ENCODE assay signal across 12 cellular contexts in the genomic region with DNA sequence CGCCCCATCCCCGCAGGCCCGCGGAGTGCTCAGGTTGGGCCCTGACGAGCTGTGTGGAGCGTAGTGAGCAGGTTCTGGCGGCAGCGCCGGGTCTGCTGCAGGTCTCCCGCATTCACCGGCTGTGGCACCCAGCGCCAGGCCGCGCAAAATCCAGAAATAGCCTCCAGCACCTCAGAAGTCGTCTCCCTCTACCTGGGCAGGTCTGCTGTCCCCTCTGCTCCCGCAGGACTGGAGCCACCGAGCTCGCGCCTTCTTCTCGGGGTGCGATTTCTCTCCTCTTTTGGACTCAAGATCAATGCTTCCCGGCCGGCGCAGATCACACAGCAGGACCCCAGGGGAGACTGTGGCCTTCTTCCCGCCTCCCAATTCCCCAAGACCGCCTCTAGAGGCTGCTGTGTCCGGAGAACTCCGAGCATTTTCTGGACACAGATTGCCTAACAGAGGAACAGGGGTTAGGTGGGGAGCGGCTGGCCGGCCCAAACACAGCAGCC. TPM values are rescaled to one million over a fixed set of nuclear protein-coding genes. Genes with fewer than 3 reads are reported as not detected.
DNase-seq lines count a peak whose midpoint lies in the region; FAIRE-seq and TF ChIP-seq lines count a peak whose summit lies in the region.
"Had no signal": no experiment of that assay in that cellular context is flagged by ENCODE, and none has a peak within 500 bp of the region (broad histone marks: within the 10 kb centered on the region; RNA-seq: fewer than 3 reads in every experiment).

No MANE protein-coding gene starts in this region.

- BruUV-seq in endothelial cell of umbilical vein (replicated peaks; lab: Mats Ljungman, UMichigan): no TSS peak

- dilution Hi-C loops in endothelial cell of umbilical vein (cut with MboI; ENCODE audit: extremely low pct_ligation_motif_present, low sequenced_read_pairs): no loop called here

- H3K9me3 ChIP-seq in endothelial cell of umbilical vein (replicated peaks; ENCODE audit: control insufficient read depth, insufficient read depth, low read length) (no peaks in the 10 kb centered on the region), MM.1S (replicated peaks; ENCODE audit: insufficient read depth, low read length) (no peaks in the 10 kb centered on the region)

- H3K9ac ChIP-seq in endothelial cell of umbilical vein (replicated peaks; ENCODE audit: extremely low read depth, insufficient read depth, low read length) (no peak overlapping the region), MM.1S (ENCODE audit: low read length) (no peak overlapping the region)

- H3K9me3 Mint-ChIP-seq in osteocyte (ENCODE audit: unreplicated experiment): no peaks in the 10 kb centered on the region

- no peaks in the 10 kb centered on the region for H3F3A ChIP-seq in MM.1S (ENCODE audit: insufficient read depth, low read length)

- H3K9me1 ChIP-seq in endothelial cell of umbilical vein (replicated peaks; ENCODE audit: control insufficient read depth, extremely low read depth, insufficient read depth, low read length): no peaks in the 10 kb centered on the region

- TF ChIP-seq CTCF in endothelial cell of umbilical vein (IDR thresholded peaks at IDR 0.05; ENCODE audit: extremely low read depth in 1 of 2, insufficient read depth in 1 of 2, low read depth in 1 of 2, low read length in 2 of 2) (peak in 1 of 2 donors; percentile 22), osteocyte (IDR thresholded peaks at IDR 0.05) (peak; percentile 40), MM.1S (IDR thresholded peaks at IDR 0.05; ENCODE audit: low read length) (no peak)

- no peak overlapping the region for H3K27ac Mint-ChIP-seq in osteocyte (ENCODE audit: unreplicated experiment)

- H3K4me2 ChIP-seq in endothelial cell of umbilical vein (ENCODE audit: insufficient read depth, low read length): no peak overlapping the region
- no peak overlapping the region for H3K4me2 ChIP-seq in MM.1S (ENCODE audit: low read depth, low read length)

- H3K27ac ChIP-seq in endothelial cell of umbilical vein (ENCODE audit: insufficient read depth, low read depth, low read length) (no peak overlapping the region), MM.1S (ENCODE audit: low read length) (no peak overlapping the region)
- H3K27ac ChIP-seq: 22Rv1 had no signal

- no peak overlapping the region for H3K4me3 Mint-ChIP-seq in osteocyte (ENCODE audit: unreplicated experiment)

- peaks cover 6% of the 10 kb centered on the region for H3K4me1 Mint-ChIP-seq in osteocyte (ENCODE audit: unreplicated experiment)

- no peak overlapping the region for H2AFZ ChIP-seq in endothelial cell of umbilical vein (ENCODE audit: low read depth, low read length)
- no peak overlapping the region for H2AFZ ChIP-seq in MM.1S (ENCODE audit: low read length)

- no peaks in the 10 kb centered on the region for H3K36me3 Mint-ChIP-seq in osteocyte (ENCODE audit: unreplicated experiment)

- H3K79me2 ChIP-seq in endothelial cell of umbilical vein (ENCODE audit: control insufficient read depth, insufficient read depth, low read length) (no peaks in the 10 kb centered on the region), MM.1S (ENCODE audit: low read length) (no peaks in the 10 kb centered on the region)

- DNase-seq in DMS53 (lab: John Stamatoyannopoulos, UW) (peak; percentile 29), DMS53 treated with DMSO at 0.1 percent for 48 hours (lab: John Stamatoyannopoulos, UW; ENCODE audit: unreplicated experiment) (no peak), LHCN-M2 (ENCODE audit: low read depth) (peak; percentile 34), endothelial cell of umbilical vein (ENCODE audit: low read depth, low spot score) (no peak), osteocyte (ENCODE audit: extremely low spot score, unreplicated experiment) (no peak), HK-2 (ENCODE audit: unreplicated experiment) (no peak), MM.1S (no peak), NCI-H526 treated with DMSO at 0.1 percent for 48 hours (lab: John Stamatoyannopoulos, UW) (no peak)
- DNase-seq: NCI-H345; stimulated activated CD4-positive, alpha-beta T cell treated with anti-CD3 and anti-CD28 coated beads, Interleukin-4, amount 100 ng/mL, for 4 hours had no signal

- no peaks in the 10 kb centered on the region for H3K9me2 ChIP-seq in MM.1S (replicated peaks; ENCODE audit: insufficient read depth, low read length)

- intact Hi-C loops in endothelial cell of umbilical vein (cut with micrococcal nuclease): no loop called here

- H3K27me3 ChIP-seq in endothelial cell of umbilical vein (ENCODE audit: control insufficient read depth in 2 of 2, insufficient read depth in 2 of 2, low read length in 2 of 2) (peaks cover 91 to 94% of the 10 kb centered on the region in 2 experiments), MM.1S (replicated peaks; ENCODE audit: insufficient read depth, low read length) (peaks cover 71% of the 10 kb centered on the region)

- H3K4me3 ChIP-seq in endothelial cell of umbilical vein (replicated peaks in 1 of 3; ENCODE audit: insufficient read depth in 1 of 3, low read depth in 1 of 3, low read length in 3 of 3): no peak overlapping the region
- no peak overlapping the region for H3K4me3 ChIP-seq in MM.1S (ENCODE audit: low read length)

- H3K36me3 ChIP-seq in endothelial cell of umbilical vein (ENCODE audit: control insufficient read depth in 2 of 2, extremely low read depth in 1 of 2, insufficient read depth in 2 of 2, low read length in 2 of 2) (no peaks in the 10 kb centered on the region), MM.1S (replicated peaks; ENCODE audit: insufficient read depth, low read length) (no peaks in the 10 kb centered on the region)

- FAIRE-seq in endothelial cell of umbilical vein (lab: Jason Lieb, UNC): no peak

- CTCF ChIA-PET in endothelial cell of umbilical vein (lab: Charles Lee): interaction anchor here (0.8 to 6.1 kb wide), 6 partner anchors 8 to 98 kb away, joined by 3 to 496 read pairs (median 38); no protein-coding TSS in a partner anchor

- POLR2A ChIA-PET in endothelial cell of umbilical vein (lab: Charles Lee): no interaction called here

- TF ChIP-seq POLR2A in endothelial cell of umbilical vein (IDR thresholded peaks at IDR 0.05; ENCODE audit: low read depth, low read length): no peak

- H3K4me1 ChIP-seq in endothelial cell of umbilical vein (ENCODE audit: control insufficient read depth, extremely low read depth, insufficient read depth, low read length): peaks cover 4% of the 10 kb centered on the region
- H3K4me1 ChIP-seq in MM.1S (ENCODE audit: low read length): no peaks in the 10 kb centered on the region

- peaks cover 87% of the 10 kb centered on the region for H3K27me3 Mint-ChIP-seq in osteocyte (ENCODE audit: unreplicated experiment)

- no peaks in the 10 kb centered on the region for H4K20me1 ChIP-seq in endothelial cell of umbilical vein (replicated peaks; ENCODE audit: control insufficient read depth, extremely low read depth, insufficient read depth, low read length)
- H4K20me1 ChIP-seq in MM.1S (ENCODE audit: insufficient read depth, low read length): no peaks in the 10 kb centered on the region

TF ChIP-seq in endothelial cell of umbilical vein, 7 proteins besides CTCF, POLR2A, EP300 and RAD21:
- peak; percentile 70 for TF ChIP-seq EZH2 (IDR thresholded peaks at IDR 0.05; ENCODE audit: borderline replicate concordance, low read depth, low read length, severe bottlenecking)
- no peak for TF ChIP-seq GATA2 (IDR thresholded peaks at IDR 0.05; ENCODE audit: insufficient read depth, insufficient read length, low read depth, low read length)

RNA-seq across cellular contexts. Expression of gene TLX1, which starts 8.4 kb away (rescaled TPM):
- not detected in 2 replicates for total RNA-seq in LHCN-M2 (2014; rRNA removed)
- polyA plus RNA-seq in LHCN-M2 (2012): not detected
- not detected in 2 replicates for total RNA-seq in endothelial cell of umbilical vein
- 0.10 TPM in 1 of 2 replicates, not detected in the other for polyA plus RNA-seq in endothelial cell of umbilical vein
- polyA plus RNA-seq in endothelial cell of umbilical vein (2011; cell fraction: cytosol; rRNA removed): 0.03 TPM in 2 replicates
- 0.07 TPM in 1 of 2 replicates, not detected in the other for polyA plus RNA-seq in endothelial cell of umbilical vein (2011; cell fraction: nucleus; rRNA removed)
- polyA plus RNA-seq in endothelial cell of umbilical vein (2012): not detected in 2 replicates
- polyA minus RNA-seq in endothelial cell of umbilical vein: 0.44 TPM in 1 of 2 replicates, not detected in the other
- polyA minus RNA-seq in endothelial cell of umbilical vein (2011; cell fraction: cytosol; rRNA and poly(A)+ RNA removed): not detected
- not detected in 2 replicates for polyA minus RNA-seq in endothelial cell of umbilical vein (2011; cell fraction: nucleus; rRNA and poly(A)+ RNA removed)
- total RNA-seq in osteocyte: not detected in 2 replicates
- total RNA-seq: temporal lobe had no signal

Comparison
In these comparisons a context has a peak if more than half of its experiments do, and no peak if none do; other contexts are left out.
1. DNase-seq: peak in DMS53 (single experiment) and LHCN-M2 (single experiment); none in DMS53 treated with DMSO at 0.1 percent for 48 hours (single experiment), endothelial cell of umbilical vein (single experiment), osteocyte (single experiment), HK-2 (single experiment), MM.1S (single experiment) and NCI-H526 treated with DMSO at 0.1 percent for 48 hours (single experiment).